8 cellular contexts compared by ENCODE assay signal in genomic region chr15:73560501-73561117, GRCh38.
DNase-seq lines count a peak whose midpoint lies in the region; ATAC-seq, FAIRE-seq and TF ChIP-seq lines count a peak whose summit lies in the region.

No MANE protein-coding gene starts in this region.

- no peak for FAIRE-seq in HTR-8/SVneo (lab: Jason Lieb, UNC)

- H3K4me3 ChIP-seq in NT2/D1 (ENCODE audit: insufficient read length, low read depth) (no peak overlapping the region), mesenchymal stem cell (ENCODE audit: insufficient read depth in 1 of 2, low read depth in 1 of 2, low read length in 2 of 2) (no peak overlapping the region), ovary (no peak overlapping the region)

- H3K27me3 ChIP-seq in NT2/D1 (ENCODE audit: insufficient read depth, insufficient read length) (no peaks in the 10 kb centered on the region), mesenchymal stem cell (ENCODE audit: control insufficient read depth in 1 of 2, insufficient read depth in 1 of 2, low read length in 2 of 2) (no peaks in the 10 kb centered on the region), ovary (no peaks in the 10 kb centered on the region)

- no peaks in the 10 kb centered on the region for H3K27me3 Mint-ChIP-seq in central memory CD8-positive, alpha-beta T cell

- in situ Hi-C loops in Caki2 (cut with HindIII; ENCODE audit: low pct_unique_long_range_greater_than_20kb, low sequenced_read_pairs): no loop called here

- peaks cover 12% of the 10 kb centered on the region for H3K79me1 ChIP-seq in mesenchymal stem cell (replicated peaks; ENCODE audit: low read length, poor library complexity, severe bottlenecking)

- no peak overlapping the region for H3K18ac ChIP-seq in mesenchymal stem cell (ENCODE audit: low read depth in 1 of 2, low read length in 2 of 2)

- H2BK15ac ChIP-seq in mesenchymal stem cell (ENCODE audit: low read depth, poor library complexity, severe bottlenecking): no peak overlapping the region

- no peak for TF ChIP-seq POLR2A in ovary (IDR thresholded peaks at IDR 0.05)

- no peak overlapping the region for H3K27ac Mint-ChIP-seq in central memory CD8-positive, alpha-beta T cell (ENCODE audit: low read depth)

- H3K9me3 Mint-ChIP-seq in central memory CD8-positive, alpha-beta T cell: no peaks in the 10 kb centered on the region

- no peak overlapping the region for H2AK5ac ChIP-seq in mesenchymal stem cell (ENCODE audit: low read length, severe bottlenecking)

- H2BK5ac ChIP-seq in mesenchymal stem cell (ENCODE audit: low read depth, low read length, poor library complexity, severe bottlenecking): no peak overlapping the region

- peak; percentile 56 for ATAC-seq in central memory CD8-positive, alpha-beta T cell (replicated peaks; ENCODE audit: extremely low read depth, poor library complexity, severe bottlenecking)
- no peak for ATAC-seq in GM18868 (IDR thresholded peaks at IDR 0.05; ENCODE audit: unreplicated experiment)

- no peak overlapping the region for H3K4me2 ChIP-seq in mesenchymal stem cell (ENCODE audit: low read length, poor library complexity, severe bottlenecking)

- H3K9ac ChIP-seq in NT2/D1 (ENCODE audit: insufficient read length, low read depth) (no peak overlapping the region), mesenchymal stem cell (ENCODE audit: low read length) (peak overlapping the region; percentile 25)

- no peaks in the 10 kb centered on the region for H3K4me1 Mint-ChIP-seq in central memory CD8-positive, alpha-beta T cell

- H3K9me3 ChIP-seq in NT2/D1 (ENCODE audit: insufficient read depth, low read length) (no peaks in the 10 kb centered on the region), mesenchymal stem cell (ENCODE audit: control insufficient read depth, low read length) (no peaks in the 10 kb centered on the region), ovary (no peaks in the 10 kb centered on the region)

- H3K4me1 ChIP-seq in NT2/D1 (ENCODE audit: insufficient read depth, insufficient read length) (no peaks in the 10 kb centered on the region), mesenchymal stem cell (ENCODE audit: control insufficient read depth, insufficient read depth, low read depth, low read length) (peaks cover 3% of the 10 kb centered on the region), ovary (ENCODE audit: insufficient read depth) (no peaks in the 10 kb centered on the region)

- H3K27ac ChIP-seq in mesenchymal stem cell (ENCODE audit: low read length, poor library complexity, severe bottlenecking) (no peak overlapping the region), ovary (no peak overlapping the region)

- DNase-seq in Caki2 (ENCODE audit: low read depth) (peak; percentile 20), HTR-8/SVneo (ENCODE audit: insufficient read length, low spot score) (peak; percentile 15), NT2/D1 (ENCODE audit: low read depth, low spot score) (peak; percentile 38), mesenchymal stem cell (peak; percentile 83), ovary (no peak), activated T-cell treated with anti-CD3 and anti-CD28 coated beads for 4 hours (no peak)
- DNase-seq in central memory CD8-positive, alpha-beta T cell (ENCODE audit: low spot score in 2 of 2): no peak

- no peak overlapping the region for H3K14ac ChIP-seq in mesenchymal stem cell (ENCODE audit: low read length in 2 of 2)

- no peak overlapping the region for H3K23ac ChIP-seq in mesenchymal stem cell (ENCODE audit: low read length in 2 of 2)

- H3K36me3 ChIP-seq in NT2/D1 (ENCODE audit: insufficient read depth, insufficient read length, low read length) (peaks cover 62% of the 10 kb centered on the region), mesenchymal stem cell (ENCODE audit: control insufficient read depth in 1 of 2, insufficient read depth in 2 of 2, low read depth in 1 of 2, low read length in 2 of 2) (peaks cover 20 to 84% of the 10 kb centered on the region in 2 experiments), ovary (no peaks in the 10 kb centered on the region)

- 100% methylated on average over 2 of the region's 2 CpGs for whole genome bisulfite sequencing in mesenchymal stem cell
- WGBS in ovary, 3 donors: 42 to 52% (median 44%) methylated on average over 2 of the region's 2 CpGs

- H2BK120ac ChIP-seq in mesenchymal stem cell (ENCODE audit: low read depth, low read length): no peak overlapping the region

- peaks cover 31% of the 10 kb centered on the region for H3K36me3 Mint-ChIP-seq in central memory CD8-positive, alpha-beta T cell (ENCODE audit: insufficient read depth)

- H3K4ac ChIP-seq in mesenchymal stem cell (ENCODE audit: low read depth in 1 of 2, low read length in 2 of 2): no peak overlapping the region

- TF ChIP-seq CTCF in ovary (IDR thresholded peaks at IDR 0.05): peak in 1 of 3 donors; percentile 46

- H4K8ac ChIP-seq in mesenchymal stem cell (ENCODE audit: low read length): no peak overlapping the region

- no peak overlapping the region for H3K4me3 Mint-ChIP-seq in central memory CD8-positive, alpha-beta T cell

- TF ChIP-seq EP300 in ovary (IDR thresholded peaks at IDR 0.05): no peak

- no peak overlapping the region for H4K91ac ChIP-seq in mesenchymal stem cell (ENCODE audit: low read length)

- no peak overlapping the region for H2BK12ac ChIP-seq in mesenchymal stem cell (ENCODE audit: low read length in 2 of 2)

- no peak overlapping the region for H2AFZ ChIP-seq in mesenchymal stem cell (ENCODE audit: low read depth, low read length)

- intact Hi-C loops in ovary (cut with DNase I): loop anchor here (5.0 to 10.0 kb wide), 4 partner anchors 74 to 344 kb away; partner anchors contain the start of gene NPTN (in 1 of the 4)

Comparison
In these comparisons a context has a peak if more than half of its experiments do, and no peak if none do; other contexts are left out.
1. DNase-seq: peak in Caki2 (single experiment), HTR-8/SVneo (single experiment), NT2/D1 (single experiment) and mesenchymal stem cell (single experiment); none in central memory CD8-positive, alpha-beta T cell (0 of 2), ovary (0 of 5) and activated T-cell treated with anti-CD3 and anti-CD28 coated beads for 4 hours (single experiment).